ENCODE assay signal across 1 cellular context in genomic region chr5:26572486-26572885, GRCh38.
TF ChIP-seq lines count a peak whose summit lies in the region.

No MANE protein-coding gene starts in this region.

TF ChIP-seq in GM23338, 12 proteins besides CTCF, POLR2A, EP300 and RAD21 (continued from another document):
- TF ChIP-seq REST (IDR thresholded peaks at IDR 0.05; ENCODE audit: unreplicated experiment) (no peak), CREB1 (CRISPR knock-in tag; IDR thresholded peaks at IDR 0.05; ENCODE audit: low read depth) (no peak)
